10 cellular contexts compared by ENCODE assay signal in the genomic region with DNA sequence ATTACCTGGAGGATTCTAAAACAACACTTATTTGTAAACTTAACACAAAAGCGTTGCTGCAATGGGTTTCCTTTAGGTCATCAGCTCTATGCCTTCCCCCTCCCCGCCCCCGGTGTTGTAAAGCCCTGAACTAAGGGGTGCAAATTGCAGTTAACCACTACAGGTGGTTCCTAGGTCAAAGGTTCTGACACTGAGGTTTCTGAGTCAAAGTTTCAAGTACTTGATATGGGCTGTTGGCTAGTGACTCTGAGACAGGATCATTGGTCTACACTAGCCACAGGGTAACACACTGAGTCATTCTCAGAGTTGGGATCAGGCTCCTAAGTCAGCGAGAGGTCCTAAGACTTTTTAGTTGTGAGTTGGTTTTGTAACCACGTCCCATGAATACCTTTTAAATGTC. TPM values are rescaled to one million over a fixed set of nuclear protein-coding genes. Genes with fewer than 3 reads are reported as not detected.
DNase-seq lines count a peak whose midpoint lies in the region; ATAC-seq, FAIRE-seq and TF ChIP-seq lines count a peak whose summit lies in the region.
"Had no signal": no experiment of that assay in that cellular context is flagged by ENCODE, and none has a peak within 500 bp of the region (broad histone marks: within the 10 kb centered on the region; RNA-seq: fewer than 3 reads in every experiment).

No MANE protein-coding gene starts in this region.

- H3K27me3 ChIP-seq in ascending aorta = no peaks in the 10 kb centered on the region
- H3K27me3 ChIP-seq in CD8-positive, alpha-beta memory T cell (ENCODE audit: insufficient read depth, low read length, poor library complexity, severe bottlenecking) = no peaks in the 10 kb centered on the region
- H3K27me3 ChIP-seq: stomach had no signal

- POLR2A ChIA-PET in CD8-positive, alpha-beta memory T cell (lab: Charles Lee) = no interaction called here

- DNase-seq in RCC 7860 (ENCODE audit: low spot score) (peak; percentile 53), ascending aorta (ENCODE audit: low spot score in 2 of 2) (no peak), NCI-H1694 (lab: John Stamatoyannopoulos, UW) (no peak)
- peak; percentile 28 to 40 for DNase-seq in stimulated activated CD4-positive, alpha-beta T cell treated with anti-CD3 and anti-CD28 coated beads, Interleukin-2, amount 100 ng/mL, for 48 hours
- no peak for DNase-seq in CD8-positive, alpha-beta memory T cell
- DNase-seq: NCI-H146, stomach had no signal

- no peaks in the 10 kb centered on the region for H3K36me3 ChIP-seq in ascending aorta
- no peaks in the 10 kb centered on the region for H3K36me3 ChIP-seq in CD8-positive, alpha-beta memory T cell (ENCODE audit: insufficient read depth, low read length)
- H3K36me3 ChIP-seq: stomach had no signal

- no peak overlapping the region for H3K4me3 Mint-ChIP-seq in CD8-positive, alpha-beta memory T cell

- intact Hi-C loops in ascending aorta (cut with DNase I) = no loop called here

- H3K9me3 Mint-ChIP-seq in CD8-positive, alpha-beta memory T cell = no peaks in the 10 kb centered on the region

- no peak overlapping the region for H3K4me3 ChIP-seq in ascending aorta
- no peak overlapping the region for H3K4me3 ChIP-seq in CD8-positive, alpha-beta memory T cell (ENCODE audit: low read length)
- H3K4me3 ChIP-seq: stomach had no signal

- TF ChIP-seq CTCF in ascending aorta (IDR thresholded peaks at IDR 0.05) = no peak

- no peaks in the 10 kb centered on the region for H3K36me3 Mint-ChIP-seq in CD8-positive, alpha-beta memory T cell

- peak; percentile 83 for ATAC-seq in GM19025 (IDR thresholded peaks at IDR 0.05; ENCODE audit: low read depth, unreplicated experiment)
- ATAC-seq in HG02623 (IDR thresholded peaks at IDR 0.05; ENCODE audit: unreplicated experiment) = peak; percentile 74

- CTCF ChIA-PET in CD8-positive, alpha-beta memory T cell (lab: Charles Lee) = no interaction called here

- no peaks in the 10 kb centered on the region for H3K4me1 ChIP-seq in ascending aorta
- no peaks in the 10 kb centered on the region for H3K4me1 ChIP-seq in CD8-positive, alpha-beta memory T cell (ENCODE audit: insufficient read depth, low read length)

- peak overlapping the region in 1 of 8 donors; percentile 39 for H3K27ac Mint-ChIP-seq in CD8-positive, alpha-beta memory T cell

- H3K27me3 Mint-ChIP-seq in CD8-positive, alpha-beta memory T cell = no peaks in the 10 kb centered on the region

- peak; percentile 86 for FAIRE-seq in RCC 7860 (lab: Jason Lieb, UNC)

- H3K27ac ChIP-seq in ascending aorta = no peak overlapping the region
- H3K27ac ChIP-seq in CD8-positive, alpha-beta memory T cell (ENCODE audit: low read depth, low read length) = no peak overlapping the region
- H3K27ac ChIP-seq: epithelial cell of prostate, stomach had no signal

- H3K9me3 ChIP-seq in ascending aorta = no peaks in the 10 kb centered on the region
- H3K9me3 ChIP-seq in CD8-positive, alpha-beta memory T cell (ENCODE audit: low read length) = no peaks in the 10 kb centered on the region
- H3K9me3 ChIP-seq: stomach had no signal

- H3K4me1 Mint-ChIP-seq in CD8-positive, alpha-beta memory T cell = peaks cover 11 to 17% (median 16%) of the 10 kb centered on the region in 3 donors

RNA-seq across cellular contexts. Expression of a gene that starts 15.4 kb away (rescaled TPM):
- not detected for total RNA-seq in ascending aorta
- total RNA-seq in CD8-positive, alpha-beta memory T cell = not detected
- not detected for polyA plus RNA-seq in CD8-positive, alpha-beta memory T cell

RNA-seq across cellular contexts. Expression of a gene that starts 36.8 kb away (rescaled TPM):
- not detected for total RNA-seq in ascending aorta
- 1 to 10 TPM; 2.2 to 3.1 TPM for total RNA-seq in CD8-positive, alpha-beta memory T cell
- polyA plus RNA-seq in CD8-positive, alpha-beta memory T cell = not detected
- total RNA-seq: stomach had no signal

RNA-seq across cellular contexts. Expression of a gene that starts 56.7 kb away (rescaled TPM):
- total RNA-seq in ascending aorta = not detected
- total RNA-seq in CD8-positive, alpha-beta memory T cell = 10 to 100 TPM; 19.1 to 19.6 TPM
- not detected for polyA plus RNA-seq in CD8-positive, alpha-beta memory T cell

Comparison
In these comparisons a context has a peak if more than half of its experiments do, and no peak if none do; other contexts are left out.
1. DNase-seq: peak in RCC 7860 (single experiment) and stimulated activated CD4-positive, alpha-beta T cell treated with anti-CD3 and anti-CD28 coated beads, Interleukin-2, amount 100 ng/mL, for 48 hours (2 of 2); none in ascending aorta (0 of 2), NCI-H1694 (single experiment) and CD8-positive, alpha-beta memory T cell (0 of 5).
2. RNA of a gene that starts 56.7 kb away (total RNA-seq): 19.1 to 19.6 TPM in CD8-positive, alpha-beta memory T cell; not detected in ascending aorta (single experiment); every median in the first group is over 10 times any median in the second.